In genomic region chr7:94303736-94304135, GRCh38 we compare ENCODE assay signal across 10 cellular contexts.
DNase-seq lines count a peak whose midpoint lies in the region; ATAC-seq, FAIRE-seq and TF ChIP-seq lines count a peak whose summit lies in the region.
"Had no signal": no experiment of that assay in that cellular context is flagged by ENCODE, and none has a peak within 500 bp of the region (broad histone marks: within the 10 kb centered on the region; RNA-seq: fewer than 3 reads in every experiment).

No MANE protein-coding gene starts in this region.

- H3K4me3 ChIP-seq in A549: no peak overlapping the region
- H3K4me3 ChIP-seq in gastroesophageal sphincter: no peak overlapping the region
- no peak overlapping the region for H3K4me3 ChIP-seq in ovary
- H3K4me3 ChIP-seq in right lobe of liver: no peak overlapping the region

- CTCF ChIA-PET in A549 (lab: Yijun Ruan, JAX): interaction anchor here (0.6 to 1.0 kb wide), 4 partner anchors 15 to 1382 kb away, joined by 3 read pairs; no protein-coding TSS in a partner anchor

- no peak for TF ChIP-seq RAD21 in A549 (conservative IDR thresholded peaks at IDR 0.05 in 1 of 2, IDR thresholded peaks at IDR 0.05 in 1 of 2)

- TF ChIP-seq CTCF in A549 (IDR thresholded peaks at IDR 0.05) (no peak), gastroesophageal sphincter (IDR thresholded peaks at IDR 0.05) (no peak), ovary (IDR thresholded peaks at IDR 0.05) (no peak), right lobe of liver (IDR thresholded peaks at IDR 0.05) (no peak)

- H3K9me3 ChIP-seq in A549 (no peaks in the 10 kb centered on the region), gastroesophageal sphincter (no peaks in the 10 kb centered on the region), ovary (no peaks in the 10 kb centered on the region), right lobe of liver (no peaks in the 10 kb centered on the region)

- WGBS in A549 (ENCODE audit: missing lambda C conversion rate): 56% methylated on average over 6 of the region's 6 CpGs
- WGBS in gastroesophageal sphincter (ENCODE audit: low coverage in 1 of 2), 2 donors: 0 to 1% methylated on average over 4 to 6 of the region's 6 CpGs
- 1 to 2% (median 2%) methylated on average over 6 of the region's 6 CpGs for WGBS in ovary, 3 donors
- whole genome bisulfite sequencing in right lobe of liver (ENCODE audit: insufficient coverage, low coverage, low lambda C conversion rate, missing lambda C conversion rate): 50% methylated on average over 6 of the region's 6 CpGs

- no peak for FAIRE-seq in A549 (lab: Jason Lieb, UNC)

- TF ChIP-seq EP300 in A549 (IDR thresholded peaks at IDR 0.05) (no peak), gastroesophageal sphincter (IDR thresholded peaks at IDR 0.05) (no peak), ovary (IDR thresholded peaks at IDR 0.05) (no peak)

- intact Hi-C loops in ovary (cut with DNase I) (no loop called here), right lobe of liver (cut with DNase I) (no loop called here)

- no peaks in the 10 kb centered on the region for H3K36me3 ChIP-seq in gastroesophageal sphincter
- H3K36me3 ChIP-seq in ovary: no peaks in the 10 kb centered on the region
- no peaks in the 10 kb centered on the region for H3K36me3 ChIP-seq in right lobe of liver

- POLR2A ChIA-PET in A549 (lab: Yijun Ruan, JAX): no interaction called here

- DNase-seq in A549 (ENCODE audit: low read depth in 1 of 2, low spot score in 1 of 2) (peak in 1 of 2 experiments; percentile 14), RPMI7951 (ENCODE audit: low read depth) (peak; percentile 80), ovary (peak in 4 of 5 donors; percentile 35 to 57 (median 44)), NCI-H1436 (lab: John Stamatoyannopoulos, UW) (no peak), right lobe of liver (no peak)
- DNase-seq: naive thymus-derived CD4-positive, alpha-beta T cell had no signal

- H3K27me3 ChIP-seq in gastroesophageal sphincter (no peaks in the 10 kb centered on the region), ovary (no peaks in the 10 kb centered on the region), right lobe of liver (no peaks in the 10 kb centered on the region)

- peak overlapping the region; percentile 12; the same call in 2 of the 3 replicates for H3K4me2 ChIP-seq in A549

- ATAC-seq in A549 (no peak), gastroesophageal sphincter (peak; percentile 45), HG02623 (IDR thresholded peaks at IDR 0.05; ENCODE audit: unreplicated experiment) (no peak), GM18517 (IDR thresholded peaks at IDR 0.05; ENCODE audit: unreplicated experiment) (no peak), right lobe of liver (no peak)
- ATAC-seq: naive thymus-derived CD4-positive, alpha-beta T cell had no signal

- H3K4me1 ChIP-seq in A549: peaks cover 47% of the 10 kb centered on the region
- peaks cover 32 to 60% (median 35%) of the 10 kb centered on the region in 3 donors for H3K4me1 ChIP-seq in gastroesophageal sphincter
- peaks cover 21% of the 10 kb centered on the region for H3K4me1 ChIP-seq in ovary (ENCODE audit: insufficient read depth)
- no peaks in the 10 kb centered on the region for H3K4me1 ChIP-seq in right lobe of liver

- no peak for TF ChIP-seq POLR2A in A549 (IDR thresholded peaks at IDR 0.05; ENCODE audit: low read length)
- no peak for TF ChIP-seq POLR2A in gastroesophageal sphincter (IDR thresholded peaks at IDR 0.05)
- TF ChIP-seq POLR2A in ovary (IDR thresholded peaks at IDR 0.05): no peak
- TF ChIP-seq POLR2A in right lobe of liver (IDR thresholded peaks at IDR 0.05): no peak

- peak overlapping the region; percentile 74 to 91; a peak in 5 of 6 replicates for H3K27ac ChIP-seq in A549
- peak overlapping the region; percentile 68 to 90 (median 85) for H3K27ac ChIP-seq in gastroesophageal sphincter
- H3K27ac ChIP-seq in ovary: peak overlapping the region; percentile 24 to 84
- H3K27ac ChIP-seq in right lobe of liver: peak overlapping the region in 1 of 3 donors; percentile 29
- H3K27ac ChIP-seq: VCaP had no signal

TF ChIP-seq in A549, 52 proteins besides CTCF, POLR2A, EP300 and RAD21:
- no peak for TF ChIP-seq HOXA7 (CRISPR knock-in tag; IDR thresholded peaks at IDR 0.05)
- TF ChIP-seq, protein P1, sequence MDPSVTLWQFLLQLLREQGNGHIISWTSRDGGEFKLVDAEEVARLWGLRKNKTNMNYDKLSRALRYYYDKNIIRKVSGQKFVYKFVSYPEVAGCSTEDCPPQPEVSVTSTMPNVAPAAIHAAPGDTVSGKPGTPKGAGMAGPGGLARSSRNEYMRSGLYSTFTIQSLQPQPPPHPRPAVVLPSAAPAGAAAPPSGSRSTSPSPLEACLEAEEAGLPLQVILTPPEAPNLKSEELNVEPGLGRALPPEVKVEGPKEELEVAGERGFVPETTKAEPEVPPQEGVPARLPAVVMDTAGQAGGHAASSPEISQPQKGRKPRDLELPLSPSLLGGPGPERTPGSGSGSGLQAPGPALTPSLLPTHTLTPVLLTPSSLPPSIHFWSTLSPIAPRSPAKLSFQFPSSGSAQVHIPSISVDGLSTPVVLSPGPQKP (IDR thresholded peaks at IDR 0.05; ENCODE audit: low read depth, low read length): no peak

Comparison
In these comparisons a context has a peak if more than half of its experiments do, and no peak if none do; other contexts are left out.
1. DNase-seq: peak in RPMI7951 (single experiment) and ovary (4 of 5); none in NCI-H1436 (single experiment) and right lobe of liver (0 of 3).